15 cellular contexts compared by ENCODE assay signal in genomic region chr1:233945573-233945972, GRCh38. TPM values are rescaled to one million over a fixed set of nuclear protein-coding genes. Genes with fewer than 3 reads are reported as not detected.
DNase-seq lines count a peak whose midpoint lies in the region; ATAC-seq and TF ChIP-seq lines count a peak whose summit lies in the region.
"Had no signal": no experiment of that assay in that cellular context is flagged by ENCODE, and none has a peak within 500 bp of the region (broad histone marks: within the 10 kb centered on the region; RNA-seq: fewer than 3 reads in every experiment).

No MANE protein-coding gene starts in this region.

- TF ChIP-seq CTCF in PC-3 (conservative IDR thresholded peaks at IDR 0.05; ENCODE audit: low read depth, low read length), result no peak
- TF ChIP-seq CTCF in epithelial cell of proximal tubule (conservative IDR thresholded peaks at IDR 0.05; ENCODE audit: low read depth, low read length), result no peak

- in situ Hi-C loops in ACHN (cut with HindIII; ENCODE audit: low pct_ligation_motif_present, low pct_unique_long_range_greater_than_20kb, low sequenced_read_pairs) (no loop called here), Caki2 (cut with HindIII; ENCODE audit: low pct_unique_long_range_greater_than_20kb, low sequenced_read_pairs) (no loop called here)

- H3K4me2 ChIP-seq in PC-3 (ENCODE audit: low read length), result peak overlapping the region; percentile 14
- H3K4me2 ChIP-seq: BLaER1 had no signal

- no peaks in the 10 kb centered on the region for H4K20me1 ChIP-seq in PC-3 (ENCODE audit: low read length)
- H4K20me1 ChIP-seq: BLaER1 had no signal

- BruUV-seq in PC-3 (replicated peaks; lab: Mats Ljungman, UMichigan), result no TSS peak

- peaks cover 7% of the 10 kb centered on the region; the same call in 1 of the 2 replicates for H3K36me3 ChIP-seq in PC-3 (ENCODE audit: low read depth, low read length)
- H3K36me3 ChIP-seq: BLaER1, upper lobe of right lung had no signal

- ATAC-seq in PC-3 (peak; percentile 80), HG02870 (IDR thresholded peaks at IDR 0.05; ENCODE audit: unreplicated experiment) (no peak)
- ATAC-seq: upper lobe of right lung had no signal

- peak overlapping the region; percentile 28 for H3K27ac ChIP-seq in PC-3 (ENCODE audit: low read length)
- H3K27ac ChIP-seq: BLaER1, upper lobe of right lung had no signal

- H3K9me3 ChIP-seq in PC-3 (ENCODE audit: low read length), result no peaks in the 10 kb centered on the region
- H3K9me3 ChIP-seq: BLaER1, upper lobe of right lung had no signal

- H3K9me2 ChIP-seq in PC-3 (replicated peaks; ENCODE audit: low read length), result no peaks in the 10 kb centered on the region

- no peaks in the 10 kb centered on the region for H3K27me3 ChIP-seq in PC-3 (ENCODE audit: low read length)
- H3K27me3 ChIP-seq: BLaER1, upper lobe of right lung had no signal

- peaks cover 21% of the 10 kb centered on the region; the same call in 1 of the 2 replicates for H3K79me2 ChIP-seq in PC-3 (ENCODE audit: low read length)

- no peak overlapping the region for H3K9ac ChIP-seq in PC-3 (ENCODE audit: low read length)
- H3K9ac ChIP-seq: BLaER1 had no signal

- CTCF ChIA-PET in PC-3 (lab: Charles Lee), result no interaction called here

- H3K4me3 ChIP-seq in PC-3 (ENCODE audit: low read length) (no peak overlapping the region), epithelial cell of proximal tubule (ENCODE audit: low read depth, low read length) (no peak overlapping the region)
- H3K4me3 ChIP-seq: BLaER1, upper lobe of right lung had no signal

- intact Hi-C loops in PC-3 (cut with micrococcal nuclease), result no loop called here

- peak; percentile 87 for DNase-seq in ACHN
- peak; percentile 90 for DNase-seq in Caki2 (ENCODE audit: low read depth)
- DNase-seq in PC-3, result peak; percentile 75
- peak; percentile 87 for DNase-seq in epithelial cell of proximal tubule (ENCODE audit: low read depth)
- no peak for DNase-seq in SHP77 treated with DMSO at 0.1 percent for 48 hours (lab: John Stamatoyannopoulos, UW)
- no peak for DNase-seq in medulla oblongata (ENCODE audit: extremely low spot score)
- no peak for DNase-seq in hypothalamus (lab: John Stamatoyannopoulos, UW)
- DNase-seq: DMS 273 treated with DMSO at 0.1 percent for 48 hours; effector memory CD4-positive, alpha-beta T cell; H7; NCI-H510A treated with DMSO at 0.1 percent for 48 hours; upper lobe of right lung had no signal

- peaks cover 9% of the 10 kb centered on the region; the same call in 1 of the 2 replicates for H3K4me1 ChIP-seq in PC-3 (ENCODE audit: insufficient read depth, low read length)
- H3K4me1 ChIP-seq: upper lobe of right lung had no signal

- POLR2A ChIA-PET in PC-3 (lab: Charles Lee; ENCODE audit: unreplicated experiment), result no interaction called here

- no peaks in the 10 kb centered on the region for H3F3A ChIP-seq in PC-3 (ENCODE audit: low read length, unreplicated experiment)

- H2AFZ ChIP-seq in PC-3 (ENCODE audit: low read length), result no peak overlapping the region

RNA-seq across cellular contexts. Expression of gene SLC35F3, which starts 41.1 kb away (rescaled TPM):
- 6.9 and 10.1 TPM in 2 replicates for total RNA-seq in Caki2 (2014; rRNA removed; shearing (Covaris generic); ENCODE audit: low replicate concordance)
- 17.7 and 19.3 TPM in 2 replicates for total RNA-seq in PC-3 (2014; rRNA removed)
- total RNA-seq in epithelial cell of proximal tubule, result 1.6 and 2.2 TPM in 2 replicates
- total RNA-seq: mesenteric fat pad had no signal

Comparison
In these comparisons a context has a peak if more than half of its experiments do, and no peak if none do; other contexts are left out.
1. DNase-seq: peak in ACHN (single experiment), Caki2 (single experiment), PC-3 (single experiment) and epithelial cell of proximal tubule (single experiment); none in SHP77 treated with DMSO at 0.1 percent for 48 hours (single experiment), medulla oblongata (single experiment) and hypothalamus (0 of 51).